8 cellular contexts compared by ENCODE assay signal in genomic region chr20:32626859-32627636, GRCh38. TPM values are rescaled to one million over a fixed set of nuclear protein-coding genes. Genes with fewer than 3 reads are reported as not detected.
DNase-seq lines count a peak whose midpoint lies in the region; ATAC-seq and TF ChIP-seq lines count a peak whose summit lies in the region.

No MANE protein-coding gene starts in this region.

- H3K9me3 ChIP-seq in testis (no peaks in the 10 kb centered on the region), PC-3 (ENCODE audit: low read length) (no peaks in the 10 kb centered on the region)

- POLR2A ChIA-PET in PC-3 (lab: Charles Lee; ENCODE audit: unreplicated experiment): no interaction called here

- DNase-seq in stimulated activated CD4-positive, alpha-beta T cell treated with anti-CD3 and anti-CD28 coated beads, Interleukin-15, amount 100 ng/mL, for 24 hours: peak; percentile 9
- no peak for DNase-seq in stimulated activated CD4-positive, alpha-beta T cell treated with anti-CD3 and anti-CD28 coated beads, Interleukin-1b, Interleukin-23, amount 100 ng/mL, for 48 hours
- peak; percentile 79 for DNase-seq in NCI-H2171 treated with DMSO at 0.1 percent for 48 hours (lab: John Stamatoyannopoulos, UW)
- peak; percentile 68 for DNase-seq in putamen (ENCODE audit: low spot score)
- DNase-seq in testis: no peak
- DNase-seq in PC-3: no peak

- 37 to 54% methylated on average over 10 to 26 of the region's 26 CpGs for WGBS in testis, 2 donors

- H3K27me3 ChIP-seq in testis (no peaks in the 10 kb centered on the region), PC-3 (ENCODE audit: low read length) (no peaks in the 10 kb centered on the region)

- H3F3A ChIP-seq in PC-3 (ENCODE audit: low read length, unreplicated experiment): no peaks in the 10 kb centered on the region

- H3K79me2 ChIP-seq in PC-3 (ENCODE audit: low read length): no peaks in the 10 kb centered on the region

- BruUV-seq in PC-3 (replicated peaks; lab: Mats Ljungman, UMichigan): no TSS peak

- no peak overlapping the region for H3K9ac ChIP-seq in PC-3 (ENCODE audit: low read length)

- ATAC-seq in HG03520 (IDR thresholded peaks at IDR 0.05; ENCODE audit: unreplicated experiment) (no peak), PC-3 (no peak)

- CTCF ChIA-PET in PC-3 (lab: Charles Lee): no interaction called here

- no peaks in the 10 kb centered on the region for H4K20me1 ChIP-seq in PC-3 (ENCODE audit: low read length)

- no peaks in the 10 kb centered on the region for H3K9me2 ChIP-seq in PC-3 (replicated peaks; ENCODE audit: low read length)

- intact Hi-C loops in testis (cut with DNase I; ENCODE audit: low total_unique reads): no loop called here
- intact Hi-C loops in PC-3 (cut with micrococcal nuclease): no loop called here

- H3K4me2 ChIP-seq in PC-3 (ENCODE audit: low read length): no peak overlapping the region

- TF ChIP-seq CTCF in testis (IDR thresholded peaks at IDR 0.05) (no peak), PC-3 (conservative IDR thresholded peaks at IDR 0.05; ENCODE audit: low read depth, low read length) (no peak)

- H3K27ac ChIP-seq in cingulate gyrus (ENCODE audit: low read depth, low read length): peak overlapping the region; percentile 29
- no peak overlapping the region for H3K27ac ChIP-seq in testis
- no peak overlapping the region for H3K27ac ChIP-seq in PC-3 (ENCODE audit: low read length)

- H3K4me3 ChIP-seq in testis (no peak overlapping the region), PC-3 (ENCODE audit: low read length) (no peak overlapping the region)

- no peak overlapping the region for H2AFZ ChIP-seq in PC-3 (ENCODE audit: low read length)

- TF ChIP-seq POLR2A in testis (IDR thresholded peaks at IDR 0.05): no peak

- H3K36me3 ChIP-seq in testis (ENCODE audit: low read depth, missing control alignments) (no peaks in the 10 kb centered on the region), PC-3 (ENCODE audit: low read depth, low read length) (no peaks in the 10 kb centered on the region)

- H3K4me1 ChIP-seq in testis (peaks cover 20% of the 10 kb centered on the region), PC-3 (ENCODE audit: insufficient read depth, low read length) (no peaks in the 10 kb centered on the region)

RNA-seq across cellular contexts. Expression of gene NOL4L, which starts 41.9 kb away (rescaled TPM):
- total RNA-seq in testis (100 to 1,000 TPM in 1 of 2 donors, 10 to 100 TPM in 1; 100.0 to 115 TPM), PC-3 (2014; rRNA removed) (5.4 and 7.3 TPM in 2 replicates)
- 129 TPM for polyA plus RNA-seq in testis (ENCODE audit: insufficient read depth, low read depth, low replicate concordance)

RNA-seq across cellular contexts. Expression of gene C20orf203, which starts 46.7 kb away (rescaled TPM):
- total RNA-seq in testis (under 1 TPM; 0.47 to 0.74 TPM), PC-3 (2014; rRNA removed) (not detected in 2 replicates)
- 0.16 TPM for polyA plus RNA-seq in testis (ENCODE audit: insufficient read depth, low read depth, low replicate concordance)

Comparison
In these comparisons a context has a peak if more than half of its experiments do, and no peak if none do; other contexts are left out.
1. DNase-seq: peak in stimulated activated CD4-positive, alpha-beta T cell treated with anti-CD3 and anti-CD28 coated beads, Interleukin-15, amount 100 ng/mL, for 24 hours (single experiment), NCI-H2171 treated with DMSO at 0.1 percent for 48 hours (single experiment) and putamen (single experiment); none in stimulated activated CD4-positive, alpha-beta T cell treated with anti-CD3 and anti-CD28 coated beads, Interleukin-1b, Interleukin-23, amount 100 ng/mL, for 48 hours (single experiment), testis (single experiment) and PC-3 (single experiment).
2. RNA of gene NOL4L, which starts 41.9 kb away (total RNA-seq): 100.0 to 115 TPM in testis; 5.4 to 7.3 TPM in PC-3; every median in the first group is over 10 times any median in the second.